Comparison of ENCODE assay signal across 8 cellular contexts in the genomic region with DNA sequence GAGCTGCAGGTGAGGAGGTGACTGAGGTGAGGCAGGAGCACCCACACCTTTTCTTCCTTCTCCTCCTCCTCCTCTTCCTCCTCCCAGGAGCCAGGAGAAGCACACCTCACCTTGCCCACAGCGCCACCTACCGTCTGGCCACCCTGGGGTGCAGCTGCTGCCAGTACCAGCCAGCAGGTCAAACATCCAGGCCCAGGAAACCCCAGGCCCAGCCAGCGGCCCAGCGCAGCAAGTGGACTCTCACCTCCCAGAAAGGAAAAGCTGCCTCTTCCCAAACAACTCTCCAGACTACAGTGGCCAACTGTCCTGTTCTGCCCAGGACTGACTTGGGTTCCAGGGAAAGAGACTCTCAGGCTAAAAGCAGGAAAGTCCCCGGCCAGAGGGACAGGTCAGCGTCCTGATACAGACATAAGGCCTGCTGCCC. TPM values are rescaled to one million over a fixed set of nuclear protein-coding genes. Genes with fewer than 3 reads are reported as not detected.
DNase-seq lines count a peak whose midpoint lies in the region; ATAC-seq, FAIRE-seq and TF ChIP-seq lines count a peak whose summit lies in the region.

No MANE protein-coding gene starts in this region.

- H4K12ac ChIP-seq in trophoblast cell (ENCODE audit: low read depth, low read length) = no peak overlapping the region

- H3K4ac ChIP-seq in trophoblast cell (ENCODE audit: low read depth, low read length) = no peak overlapping the region

- H3K23ac ChIP-seq in trophoblast cell (ENCODE audit: low read length) = no peak overlapping the region

- no peaks in the 10 kb centered on the region for H3K79me1 ChIP-seq in trophoblast cell (ENCODE audit: low read length)

- no peaks in the 10 kb centered on the region for H3K9me3 ChIP-seq in A673 (ENCODE audit: low read depth, low read length, poor library complexity, severe bottlenecking)
- peaks cover 3% of the 10 kb centered on the region for H3K9me3 ChIP-seq in trophoblast cell (ENCODE audit: insufficient read depth, low read depth, low read length)

- H3K36me3 Mint-ChIP-seq in activated T-cell treated with anti-CD3 and anti-CD28 coated beads, Interleukin-2, amount 50 U/mL, for 24 hours (ENCODE audit: low read depth) = peaks cover 5% of the 10 kb centered on the region

- H3K27ac ChIP-seq in A673 (ENCODE audit: low read depth, low read length, poor library complexity, severe bottlenecking) (no peak overlapping the region), trophoblast cell (ENCODE audit: low read depth, low read length) (no peak overlapping the region)

- no peak overlapping the region for H4K8ac ChIP-seq in trophoblast cell (ENCODE audit: low read depth, low read length)

- no peak overlapping the region for H3K18ac ChIP-seq in trophoblast cell (ENCODE audit: low read length)

- H2BK12ac ChIP-seq in trophoblast cell (ENCODE audit: low read length) = no peak overlapping the region

- no peaks in the 10 kb centered on the region for H3K27me3 Mint-ChIP-seq in activated T-cell treated with anti-CD3 and anti-CD28 coated beads, Interleukin-2, amount 50 U/mL, for 24 hours

- H3K9ac ChIP-seq in trophoblast cell (ENCODE audit: low read length) = no peak overlapping the region

- no peaks in the 10 kb centered on the region for H3K79me2 ChIP-seq in trophoblast cell (ENCODE audit: control insufficient read depth, insufficient read depth, low read length, poor library complexity)

- no peak overlapping the region for H3K4me2 ChIP-seq in trophoblast cell (ENCODE audit: low read length)

- DNase-seq in A673 (ENCODE audit: low spot score) (peak; percentile 46), GM12891 (ENCODE audit: insufficient read length, low spot score) (peak; percentile 81), NOMO-1 treated with dmso at 0.1 percent for 144 hours (lab: John Stamatoyannopoulos, UW; ENCODE audit: unreplicated experiment) (peak; percentile 16), foreskin fibroblast (peak; percentile 28 to 68), trophoblast cell (peak; percentile 46 to 67)
- DNase-seq in activated T-cell treated with anti-CD3 and anti-CD28 coated beads, Interleukin-2, amount 50 U/mL, for 24 hours = peak; percentile 68

- CTCF ChIA-PET in A673 (lab: Charles Lee) = interaction anchor here (3.5 kb wide), 1 partner anchor 72 kb away, joined by 26 read pairs; a partner anchor contains a TSS

- TF ChIP-seq CTCF in A673 (conservative IDR thresholded peaks at IDR 0.05; ENCODE audit: low read depth, low read length) (peak; percentile 87), foreskin fibroblast (IDR thresholded peaks at IDR 0.05; ENCODE audit: low read depth, low read length) (peak; percentile 84)

- no peak overlapping the region for H2BK5ac ChIP-seq in trophoblast cell (ENCODE audit: low read depth, low read length, poor library complexity)

- intact Hi-C loops in A673 (cut with micrococcal nuclease; ENCODE audit: unreplicated experiment) = loop anchor here (2.0 kb wide), 2 partner anchors 72 to 212 kb away; no protein-coding TSS in a partner anchor

- H3K36me3 ChIP-seq in A673 (ENCODE audit: insufficient read depth, low read length, poor library complexity, severe bottlenecking) (no peaks in the 10 kb centered on the region), trophoblast cell (ENCODE audit: control insufficient read depth in 1 of 2, insufficient read depth in 2 of 2, low read length in 2 of 2) (no peaks in the 10 kb centered on the region)

- ATAC-seq in GM19452 (IDR thresholded peaks at IDR 0.05; ENCODE audit: unreplicated experiment) = no peak
- ATAC-seq in GM21515 (IDR thresholded peaks at IDR 0.05; ENCODE audit: unreplicated experiment) = no peak

- H3K4me1 ChIP-seq in A673 (ENCODE audit: insufficient read depth, low read length, poor library complexity, severe bottlenecking) (no peaks in the 10 kb centered on the region), trophoblast cell (ENCODE audit: control insufficient read depth in 1 of 2, insufficient read depth in 2 of 2, low read length in 2 of 2) (no peaks in the 10 kb centered on the region)

- peak; percentile 23 for FAIRE-seq in GM12891 (lab: Jason Lieb, UNC)

- no peaks in the 10 kb centered on the region for H3K4me1 Mint-ChIP-seq in activated T-cell treated with anti-CD3 and anti-CD28 coated beads, Interleukin-2, amount 50 U/mL, for 24 hours (ENCODE audit: low read depth)

- H3K27me3 ChIP-seq in A673 (replicated peaks; ENCODE audit: insufficient read depth, low read depth, low read length, poor library complexity) (no peaks in the 10 kb centered on the region), trophoblast cell (ENCODE audit: insufficient read depth, low read length) (no peaks in the 10 kb centered on the region)

- no TSS peak for BruUV-seq in A673 (replicated peaks; lab: Mats Ljungman, UMichigan)

- no peaks in the 10 kb centered on the region for H3K9me3 Mint-ChIP-seq in activated T-cell treated with anti-CD3 and anti-CD28 coated beads, Interleukin-2, amount 50 U/mL, for 24 hours

- no peak for TF ChIP-seq POLR2A in GM12891 (IDR thresholded peaks at IDR 0.05; ENCODE audit: low read depth, low read length)

- POLR2A ChIA-PET in A673 (lab: Charles Lee; ENCODE audit: low non-redundant PET) = no interaction called here

- H2AK5ac ChIP-seq in trophoblast cell (ENCODE audit: low read length) = no peak overlapping the region

- H3K14ac ChIP-seq in trophoblast cell (ENCODE audit: low read length) = no peak overlapping the region

- H2AFZ ChIP-seq in trophoblast cell (ENCODE audit: insufficient read depth, low read length, poor library complexity) = no peak overlapping the region

- H3K4me3 ChIP-seq in A673 (ENCODE audit: low read depth, low read length, poor library complexity, severe bottlenecking) (no peak overlapping the region), foreskin fibroblast (ENCODE audit: low read depth in 1 of 2, low read length in 2 of 2) (no peak overlapping the region), trophoblast cell (ENCODE audit: low read depth, low read length) (no peak overlapping the region)

- no peak overlapping the region for H4K91ac ChIP-seq in trophoblast cell (ENCODE audit: low read depth, low read length)

- no peak overlapping the region for H2BK120ac ChIP-seq in trophoblast cell (ENCODE audit: insufficient read depth, low read length, poor library complexity)

- no peak overlapping the region for H3K4me3 Mint-ChIP-seq in activated T-cell treated with anti-CD3 and anti-CD28 coated beads, Interleukin-2, amount 50 U/mL, for 24 hours

- H3K27ac Mint-ChIP-seq in activated T-cell treated with anti-CD3 and anti-CD28 coated beads, Interleukin-2, amount 50 U/mL, for 24 hours = no peak overlapping the region

- no CpG with 5 or more reads among the region's 6 CpGs for WGBS in trophoblast cell (ENCODE audit: extremely low coverage, insufficient coverage, insufficient read length)

TF ChIP-seq in GM12891, 5 proteins besides CTCF, POLR2A, EP300 and RAD21:
- TF ChIP-seq POU2F2 (IDR thresholded peaks at IDR 0.05; ENCODE audit: low read depth, low read length) (no peak), TAF1 (IDR thresholded peaks at IDR 0.05; ENCODE audit: low read depth, low read length) (no peak), POLR2AphosphoS5 (IDR thresholded peaks at IDR 0.05; ENCODE audit: low read depth, low read length) (no peak), PAX5 (IDR thresholded peaks at IDR 0.05; ENCODE audit: insufficient read depth, low read length, severe bottlenecking) (no peak), SPI1 (IDR thresholded peaks at IDR 0.05; ENCODE audit: low read depth, low read length) (no peak)

RNA-seq across cellular contexts. Expression of a gene that starts 22.7 kb away (rescaled TPM):
- total RNA-seq in A673 (2021) = 39.8 and 43.1 TPM in 2 replicates
- 12.4 TPM for polyA plus RNA-seq in GM12891 (2012; ENCODE audit: low read depth, missing spikeins)
- polyA plus RNA-seq in trophoblast cell (2013) = 18.3 and 21.5 TPM in 2 replicates

Comparison
In these comparisons a context has a peak if more than half of its experiments do, and no peak if none do; other contexts are left out.
1. DNase-seq: peak in every context shown above with its lines; median percentile 81 in GM12891; 68 in activated T-cell treated with anti-CD3 and anti-CD28 coated beads, Interleukin-2, amount 50 U/mL, for 24 hours; 56 in trophoblast cell; 48 in foreskin fibroblast; 46 in A673; 16 in NOMO-1 treated with dmso at 0.1 percent for 144 hours.